ENCODE assay signal across 8 cellular contexts in genomic region chr14:56555921-56556570, GRCh38. TPM values are rescaled to one million over a fixed set of nuclear protein-coding genes. Genes with fewer than 3 reads are reported as not detected.
DNase-seq lines count a peak whose midpoint lies in the region; TF ChIP-seq lines count a peak whose summit lies in the region.

No MANE protein-coding gene starts in this region.

- H3K4me1 ChIP-seq in breast epithelium (no peaks in the 10 kb centered on the region), uterus (no peaks in the 10 kb centered on the region)

- intact Hi-C loops in MCF 10A (cut with micrococcal nuclease) (loop anchor here (1.0 to 10.0 kb wide), 6 partner anchors 106 to 761 kb away; no protein-coding TSS in a partner anchor), breast epithelium (cut with DNase I; ENCODE audit: low total_unique reads) (no loop called here), uterus (cut with DNase I; ENCODE audit: low total_unique reads) (no loop called here)

- CTCF ChIA-PET in MCF 10A (lab: Yijun Ruan, JAX): interaction anchor here (0.6 to 1.5 kb wide), 19 partner anchors 12 to 838 kb away, joined by 3 to 8 read pairs (median 3); partner anchors contain the start of gene TMEM260

- peaks cover 0 to 5% of the 10 kb centered on the region in 2 donors for H3K27me3 ChIP-seq in breast epithelium
- H3K27me3 ChIP-seq in uterus: no peaks in the 10 kb centered on the region

- H3K4me1 Mint-ChIP-seq in MCF 10A (ENCODE audit: insufficient read depth, unreplicated experiment) (no peaks in the 10 kb centered on the region), neural crest cell (no peaks in the 10 kb centered on the region)

- H3K36me3 Mint-ChIP-seq in MCF 10A (ENCODE audit: insufficient read depth, unreplicated experiment) (no peaks in the 10 kb centered on the region), neural crest cell (ENCODE audit: low read depth) (no peaks in the 10 kb centered on the region)

- H3K27ac Mint-ChIP-seq in MCF 10A (ENCODE audit: low read depth, unreplicated experiment) (no peak overlapping the region), neural crest cell (ENCODE audit: unreplicated experiment) (no peak overlapping the region)

- H3K36me3 ChIP-seq in breast epithelium: no peaks in the 10 kb centered on the region
- no peaks in the 10 kb centered on the region for H3K36me3 ChIP-seq in uterus

- H3K9me3 Mint-ChIP-seq in MCF 10A (ENCODE audit: unreplicated experiment) (no peaks in the 10 kb centered on the region), neural crest cell (no peaks in the 10 kb centered on the region)

- POLR2A ChIA-PET in MCF 10A (lab: Yijun Ruan, JAX): interaction anchor here (1.1 to 1.6 kb wide), 2 partner anchors 10 to 822 kb away, joined by 3 read pairs; no protein-coding TSS in a partner anchor

- H3K4me3 ChIP-seq in breast epithelium (no peak overlapping the region), uterus (no peak overlapping the region)

- TF ChIP-seq CTCF in MCF 10A (IDR thresholded peaks at IDR 0.05; ENCODE audit: unreplicated experiment) (peak; percentile 72), breast epithelium (IDR thresholded peaks at IDR 0.05) (peak in 1 of 3 donors; percentile 46), neural crest cell (conservative IDR thresholded peaks at IDR 0.05) (peak; percentile 71), uterus (IDR thresholded peaks at IDR 0.05) (peak in 1 of 4 experiments; percentile 29)

- H3K27ac ChIP-seq in breast epithelium (no peak overlapping the region), uterus (no peak overlapping the region)

- no TSS peak for BruUV-seq in MCF 10A (replicated peaks; lab: Mats Ljungman, UMichigan)

- H3K27me3 Mint-ChIP-seq in MCF 10A (ENCODE audit: insufficient read depth, unreplicated experiment): no peaks in the 10 kb centered on the region
- peaks cover 46% of the 10 kb centered on the region for H3K27me3 Mint-ChIP-seq in neural crest cell (ENCODE audit: low read depth)

- no peaks in the 10 kb centered on the region for H3K9me3 ChIP-seq in breast epithelium
- H3K9me3 ChIP-seq in uterus: no peaks in the 10 kb centered on the region

- H3K4me3 Mint-ChIP-seq in MCF 10A (ENCODE audit: unreplicated experiment): no peak overlapping the region
- H3K4me3 Mint-ChIP-seq in neural crest cell: no peak overlapping the region

- TF ChIP-seq POLR2A in breast epithelium (IDR thresholded peaks at IDR 0.05) (no peak), uterus (IDR thresholded peaks at IDR 0.05) (no peak)

- DNase-seq in MCF 10A (ENCODE audit: unreplicated experiment): peak; percentile 50
- DNase-seq in breast epithelium (ENCODE audit: low spot score in 2 of 2): no peak
- peak; percentile 83 for DNase-seq in NCI-H2171 treated with DMSO at 0.1 percent for 48 hours (lab: John Stamatoyannopoulos, UW)
- peak; percentile 67 for DNase-seq in cerebellar cortex (ENCODE audit: low spot score)
- DNase-seq in neural crest cell (ENCODE audit: low read depth, low spot score): no peak
- DNase-seq in uterus: no peak
- DNase-seq in cerebellar nuclear complex (lab: John Stamatoyannopoulos, UW): no peak
- DNase-seq in foreskin melanocyte: no peak

RNA-seq across cellular contexts. Expression of gene TMEM260, which starts 23.6 kb away (rescaled TPM):
- total RNA-seq in MCF 10A (2022) (19.8 and 20.8 TPM in 2 replicates), breast epithelium (10 to 100 TPM; 21.3 to 41.9 (median 26.9) TPM), neural crest cell (19.4 and 19.7 TPM in 2 replicates), uterus (10 to 100 TPM in 3 of 4 donors, 1 to 10 TPM in 1; 6.9 to 35.9 (median 24.4) TPM)

Comparison
In these comparisons a context has a peak if more than half of its experiments do, and no peak if none do; other contexts are left out.
1. DNase-seq: peak in MCF 10A (single experiment), NCI-H2171 treated with DMSO at 0.1 percent for 48 hours (single experiment) and cerebellar cortex (single experiment); none in breast epithelium (0 of 2), neural crest cell (single experiment), uterus (0 of 2), cerebellar nuclear complex (0 of 2) and foreskin melanocyte (single experiment).